In genomic region chr13:66069570-66069969, GRCh38 we compare ENCODE assay signal across 24 cellular contexts.
DNase-seq lines count a peak whose midpoint lies in the region; ATAC-seq, FAIRE-seq and TF ChIP-seq lines count a peak whose summit lies in the region.
"Had no signal": no experiment of that assay in that cellular context is flagged by ENCODE, and none has a peak within 500 bp of the region (broad histone marks: within the 10 kb centered on the region; RNA-seq: fewer than 3 reads in every experiment).

No MANE protein-coding gene starts in this region.

- 0 out of 3 replicates have a peak, but pooled peaks have one; percentile 17 for ATAC-seq in RWPE2 (ENCODE audit: low read depth)
- ATAC-seq in left lobe of liver = peak; percentile 59
- ATAC-seq in GM18861 (IDR thresholded peaks at IDR 0.05; ENCODE audit: unreplicated experiment) = no peak
- no peak for ATAC-seq in HG02840 (IDR thresholded peaks at IDR 0.05; ENCODE audit: low FRiP score, unreplicated experiment)
- no peak for ATAC-seq in SK-N-SH treated with all-trans-retinoic acid at 6 μM for 48 hours
- ATAC-seq: activated CD4-positive, alpha-beta T cell treated with anti-CD3 and anti-CD28 coated beads for 36 hours; heart right ventricle; left colon had no signal

- no peaks in the 10 kb centered on the region for H3K4me1 ChIP-seq in RWPE2 (ENCODE audit: insufficient read depth, poor library complexity, severe bottlenecking)
- H3K4me1 ChIP-seq: heart right ventricle, vagina had no signal

- H3K36me3 ChIP-seq in RWPE2 (ENCODE audit: low read depth) (no peaks in the 10 kb centered on the region), brain microvascular endothelial cell (replicated peaks) (no peaks in the 10 kb centered on the region)
- H3K36me3 ChIP-seq: heart right ventricle, MG63, vagina had no signal

- peak; percentile 68 for DNase-seq in CMK (ENCODE audit: low read depth)
- DNase-seq in RWPE2 (ENCODE audit: low spot score) = no peak
- peak; percentile 19 for DNase-seq in brain microvascular endothelial cell
- no peak for DNase-seq in left lobe of liver (ENCODE audit: low spot score)
- DNase-seq in D721Med (ENCODE audit: insufficient read length, low spot score) = no peak
- DNase-seq: activated CD4-positive, alpha-beta T cell treated with anti-CD3 and anti-CD28 coated beads for 36 hours; activated gamma-delta T cell; AML-193; CD4-positive, alpha-beta T cell; DMS 273 treated with DMSO at 0.1 percent for 48 hours; foreskin melanocyte; H9; heart right ventricle; KBM-7; left colon; MG63; NCI-H1105 treated with DMSO at 0.1 percent for 48 hours; NCI-H2029 had no signal

- in situ Hi-C loops in brain microvascular endothelial cell (cut with HindIII; ENCODE audit: low pct_ligation_motif_present, low sequenced_read_pairs) = no loop called here

- no peak for FAIRE-seq in D721Med (lab: Jason Lieb, UNC)
- FAIRE-seq: A204.1 had no signal

- H3K9me3 ChIP-seq in RWPE2 (ENCODE audit: severe bottlenecking) = no peaks in the 10 kb centered on the region
- H3K9me3 ChIP-seq: heart right ventricle, MG63, vagina had no signal

- H3K27me3 ChIP-seq in RWPE2 (ENCODE audit: insufficient read depth, poor library complexity, severe bottlenecking) = no peaks in the 10 kb centered on the region
- no peaks in the 10 kb centered on the region for H3K27me3 ChIP-seq in brain microvascular endothelial cell (replicated peaks)
- H3K27me3 ChIP-seq: heart right ventricle, MG63, vagina had no signal

- TF ChIP-seq CTCF in RWPE2 (IDR thresholded peaks at IDR 0.05; ENCODE audit: poor library complexity, severe bottlenecking) (no peak), brain microvascular endothelial cell (IDR thresholded peaks at IDR 0.05; ENCODE audit: low read depth, low read length, missing control alignments) (no peak), D721Med (IDR thresholded peaks at IDR 0.05; ENCODE audit: insufficient read depth, missing control alignments) (no peak)

- no peak overlapping the region for H3K27ac ChIP-seq in RWPE2 (ENCODE audit: poor library complexity, severe bottlenecking)
- no peak overlapping the region for H3K27ac ChIP-seq in brain microvascular endothelial cell
- H3K27ac ChIP-seq: heart right ventricle, skin epidermis, vagina had no signal

- H3K4me3 ChIP-seq in RWPE2 (ENCODE audit: severe bottlenecking) (no peak overlapping the region), brain microvascular endothelial cell (ENCODE audit: low read depth, low read length) (no peak overlapping the region)
- H3K4me3 ChIP-seq: heart right ventricle, MG63, skin epidermis, vagina had no signal

TF ChIP-seq in SK-N-SH treated with all-trans-retinoic acid at 6 μM for 48 hours, 23 proteins besides CTCF, POLR2A, EP300 and RAD21:
- TF ChIP-seq ARNTL (CRISPR knock-in tag; IDR thresholded peaks at IDR 0.05; ENCODE audit: borderline replicate concordance, low read depth) (no peak), BACH2 (CRISPR knock-in tag; IDR thresholded peaks at IDR 0.05; ENCODE audit: borderline replicate concordance) (no peak), ZNF8 (CRISPR knock-in tag; IDR thresholded peaks at IDR 0.05) (no peak), PATZ1 (CRISPR knock-in tag; IDR thresholded peaks at IDR 0.05; ENCODE audit: borderline replicate concordance) (no peak), ZNF565 (CRISPR knock-in tag; conservative IDR thresholded peaks at IDR 0.05; ENCODE audit: low read depth) (no peak), ZC3H10 (CRISPR knock-in tag; IDR thresholded peaks at IDR 0.05) (no peak), ESRRG (CRISPR knock-in tag; IDR thresholded peaks at IDR 0.05) (no peak), CSRNP3 (CRISPR knock-in tag; IDR thresholded peaks at IDR 0.05) (no peak), ISL1 (CRISPR knock-in tag; IDR thresholded peaks at IDR 0.05) (no peak), POU6F1 (CRISPR knock-in tag; IDR thresholded peaks at IDR 0.05; ENCODE audit: borderline replicate concordance, low read depth) (no peak), TCF4 (CRISPR knock-in tag; IDR thresholded peaks at IDR 0.05; ENCODE audit: borderline replicate concordance) (no peak), CREB5 (CRISPR knock-in tag; IDR thresholded peaks at IDR 0.05; ENCODE audit: low read depth) (no peak), GLIS3 (CRISPR knock-in tag; IDR thresholded peaks at IDR 0.05) (no peak), ZNF70 (CRISPR knock-in tag; IDR thresholded peaks at IDR 0.05) (no peak)

Comparison
In these comparisons a context has a peak if more than half of its experiments do, and no peak if none do; other contexts are left out.
1. DNase-seq: peak in CMK (single experiment) and brain microvascular endothelial cell (single experiment); none in RWPE2 (single experiment), left lobe of liver (single experiment) and D721Med (single experiment).
2. ATAC-seq: peak in RWPE2 (single experiment) and left lobe of liver (single experiment); none in GM18861 (single experiment), HG02840 (single experiment) and SK-N-SH treated with all-trans-retinoic acid at 6 μM for 48 hours (single experiment).